In the genomic region with DNA sequence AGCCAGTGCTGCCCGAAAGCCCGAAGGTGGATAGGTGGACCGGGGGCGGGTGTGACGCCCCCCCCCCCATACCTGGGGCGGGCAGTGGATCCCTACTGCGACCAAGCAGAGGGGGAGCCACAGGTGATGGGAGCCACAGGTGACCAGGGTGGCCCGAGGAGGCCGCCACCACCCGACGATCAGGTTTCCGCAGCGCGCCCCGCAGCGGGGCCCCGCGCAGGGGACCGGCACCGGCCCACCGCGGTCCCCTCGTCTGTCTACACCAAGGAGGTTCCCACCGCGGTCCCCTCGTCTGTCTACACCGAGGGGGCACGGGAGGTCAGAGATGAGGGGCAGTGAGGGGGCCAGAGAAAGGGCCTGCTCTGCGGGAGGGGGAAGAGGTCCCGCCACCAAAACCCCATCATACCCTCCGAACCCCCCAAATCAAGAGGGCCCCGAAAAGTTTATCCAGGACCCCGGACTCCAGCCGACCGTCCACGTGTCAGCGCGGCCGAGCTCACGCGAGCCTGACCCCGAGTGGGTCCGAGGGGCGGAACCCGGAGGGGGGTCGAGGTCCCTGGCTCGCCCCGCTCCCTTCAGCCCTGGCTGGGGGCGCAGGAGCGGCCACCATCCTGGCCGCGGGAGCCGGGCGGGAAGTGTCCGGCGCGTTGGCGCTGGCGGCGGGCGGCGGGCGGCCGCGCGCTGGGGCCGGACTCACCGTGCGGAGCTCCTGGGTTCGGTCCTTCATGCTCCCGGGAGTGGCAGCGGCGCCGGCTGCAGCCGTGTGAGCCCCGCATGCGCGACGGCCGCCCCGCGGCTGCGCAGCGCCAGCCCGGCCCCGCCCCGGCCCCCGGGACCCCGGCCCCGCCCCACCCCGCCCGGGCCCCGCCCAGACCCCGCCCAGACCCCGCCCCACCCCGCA, we compare ENCODE assay signal across 9 cellular contexts. TPM values are rescaled to one million over a fixed set of nuclear protein-coding genes. Genes with fewer than 3 reads are reported as not detected.
DNase-seq lines count a peak whose midpoint lies in the region; ATAC-seq, FAIRE-seq and TF ChIP-seq lines count a peak whose summit lies in the region.
"Had no signal": no experiment of that assay in that cellular context is flagged by ENCODE, and none has a peak within 500 bp of the region (broad histone marks: within the 10 kb centered on the region; RNA-seq: fewer than 3 reads in every experiment).

A gene (minus strand): TSS at position 765 of the 901 bp plus-strand sequence. CDS start 38 bp downstream, at position 727.

- H3K36me3 ChIP-seq in KMS-11 (ENCODE audit: insufficient read depth) (no peaks in the 10 kb centered on the region), astrocyte (ENCODE audit: insufficient read depth, low read length) (peaks cover 9% of the 10 kb centered on the region), hepatocyte (replicated peaks; ENCODE audit: insufficient read depth, low read depth) (no peaks in the 10 kb centered on the region), sigmoid colon (no peaks in the 10 kb centered on the region)

- H3K9me3 Mint-ChIP-seq in astrocyte (ENCODE audit: unreplicated experiment): no peaks in the 10 kb centered on the region

- H3K27ac Mint-ChIP-seq in T-helper 17 cell: peak within 1 kb of the TSS; percentile 89
- no peak within 1 kb of the TSS for H3K27ac Mint-ChIP-seq in astrocyte (ENCODE audit: unreplicated experiment)

- H3K27ac ChIP-seq in KMS-11 (no peak within 1 kb of the TSS), astrocyte (ENCODE audit: low read depth, low read length) (peak within 1 kb of the TSS; percentile 95), hepatocyte (peak within 1 kb of the TSS; percentile 58), sigmoid colon (peak within 1 kb of the TSS; percentile 65 to 85 (median 76))

- no peaks in the 10 kb centered on the region for H4K20me1 ChIP-seq in KMS-11 (ENCODE audit: insufficient read depth)
- H4K20me1 ChIP-seq in astrocyte (ENCODE audit: insufficient read depth, low read length): peaks cover 42% of the 10 kb centered on the region
- peaks cover 3% of the 10 kb centered on the region for H4K20me1 ChIP-seq in hepatocyte (ENCODE audit: insufficient read depth, poor library complexity, severe bottlenecking)

- ATAC-seq in GM21515 (IDR thresholded peaks at IDR 0.05; ENCODE audit: unreplicated experiment) (peak; percentile 63), T-helper 17 cell (peak; percentile 74), GM21447 (IDR thresholded peaks at IDR 0.05; ENCODE audit: unreplicated experiment) (no peak)

- H3K36me3 Mint-ChIP-seq in T-helper 17 cell (ENCODE audit: low read depth) (no peaks in the 10 kb centered on the region), astrocyte (ENCODE audit: low read depth, unreplicated experiment) (no peaks in the 10 kb centered on the region)

- peak within 1 kb of the TSS; percentile 90 for H2AFZ ChIP-seq in KMS-11 (ENCODE audit: low read depth)
- peak within 1 kb of the TSS; percentile 14 for H2AFZ ChIP-seq in astrocyte (ENCODE audit: low read depth, low read length)
- peak within 1 kb of the TSS; percentile 76 for H2AFZ ChIP-seq in hepatocyte

- H3K4me1 Mint-ChIP-seq in T-helper 17 cell (peaks cover 18% of the 10 kb centered on the region), astrocyte (ENCODE audit: low read depth, unreplicated experiment) (peaks cover 20% of the 10 kb centered on the region)

- H3K27me3 ChIP-seq in KMS-11 (ENCODE audit: insufficient read depth, low read depth): no peaks in the 10 kb centered on the region
- no peaks in the 10 kb centered on the region for H3K27me3 ChIP-seq in astrocyte (ENCODE audit: insufficient read depth, low read length)
- no peaks in the 10 kb centered on the region for H3K27me3 ChIP-seq in hepatocyte
- no peaks in the 10 kb centered on the region for H3K27me3 ChIP-seq in sigmoid colon

- no peaks in the 10 kb centered on the region for H3K9me2 ChIP-seq in hepatocyte (replicated peaks; ENCODE audit: insufficient read depth)

- no peak for FAIRE-seq in astrocyte (lab: Jason Lieb, UNC)
- FAIRE-seq: endometrium had no signal

- H3K79me2 ChIP-seq in KMS-11 (ENCODE audit: insufficient read depth, low read depth) (peaks cover 28% of the 10 kb centered on the region), astrocyte (ENCODE audit: insufficient read depth, low read length) (peaks cover 52% of the 10 kb centered on the region), hepatocyte (peaks cover 39% of the 10 kb centered on the region)

- 2% methylated on average over 38 of the region's 96 CpGs for WGBS in hepatocyte (ENCODE audit: low lambda C conversion rate, missing lambda C conversion rate)
- WGBS in sigmoid colon, 2 donors: 1 to 2% methylated on average over 96 of the region's 96 CpGs

- H3K4me3 Mint-ChIP-seq in T-helper 17 cell (peak within 1 kb of the TSS; percentile 96), astrocyte (ENCODE audit: unreplicated experiment) (peak within 1 kb of the TSS; percentile 85)

- H3K9ac ChIP-seq in KMS-11 (peak within 1 kb of the TSS; percentile 77), astrocyte (ENCODE audit: low read length) (peak within 1 kb of the TSS; percentile 95)

- H3K4me2 ChIP-seq in KMS-11 (peak within 1 kb of the TSS; percentile 96), astrocyte (ENCODE audit: low read length) (peak within 1 kb of the TSS; percentile 91), hepatocyte (peak within 1 kb of the TSS; percentile 98)

- DNase-seq in D341Med (ENCODE audit: low spot score) (peak; percentile 99), T-helper 17 cell (peak; percentile 62 to 77 (median 73)), astrocyte (ENCODE audit: low read depth) (peak; percentile 34), hepatocyte (ENCODE audit: low spot score) (peak; percentile 92), sigmoid colon (peak; percentile 84)

- no peak for TF ChIP-seq CTCF in KMS-11 (conservative IDR thresholded peaks at IDR 0.05; ENCODE audit: low read depth, low read length)
- no peak for TF ChIP-seq CTCF in astrocyte (IDR thresholded peaks at IDR 0.05; ENCODE audit: insufficient read depth, low read depth, low read length)
- no peak for TF ChIP-seq CTCF in hepatocyte (IDR thresholded peaks at IDR 0.05; ENCODE audit: poor library complexity)
- no peak for TF ChIP-seq CTCF in sigmoid colon (IDR thresholded peaks at IDR 0.05)

- TF ChIP-seq POLR2A in sigmoid colon (IDR thresholded peaks at IDR 0.05): no peak

- H3K9me3 ChIP-seq in T-helper 17 cell (ENCODE audit: control insufficient read depth, low read length, poor library complexity, severe bottlenecking): no peaks in the 10 kb centered on the region
- no peaks in the 10 kb centered on the region for H3K9me3 ChIP-seq in astrocyte (ENCODE audit: insufficient read depth, low read depth, low read length)
- no peaks in the 10 kb centered on the region for H3K9me3 ChIP-seq in hepatocyte (ENCODE audit: low read depth)
- no peaks in the 10 kb centered on the region for H3K9me3 ChIP-seq in sigmoid colon

- H3K4me3 ChIP-seq in KMS-11 (IDR thresholded peaks at IDR 0.05; ENCODE audit: insufficient read depth, low read depth, low read length) (no peak within 1 kb of the TSS), astrocyte (ENCODE audit: insufficient read depth, low read depth, low read length) (peak within 1 kb of the TSS; percentile 88), hepatocyte (peak within 1 kb of the TSS; percentile 99), sigmoid colon (peak within 1 kb of the TSS; percentile 58 to 97 (median 86))

- no peak for TF ChIP-seq EP300 in sigmoid colon (IDR thresholded peaks at IDR 0.05)

- H3K27me3 Mint-ChIP-seq in T-helper 17 cell (no peaks in the 10 kb centered on the region), astrocyte (ENCODE audit: low read depth, unreplicated experiment) (peaks cover 12% of the 10 kb centered on the region)

- intact Hi-C loops in sigmoid colon (cut with DNase I): loop anchor here (2.0 to 5.0 kb wide), 3 partner anchors 20 to 52 kb away; a partner anchor contains a TSS

- peaks cover 40% of the 10 kb centered on the region for H3K4me1 ChIP-seq in KMS-11 (ENCODE audit: low read depth, poor library complexity, severe bottlenecking)
- H3K4me1 ChIP-seq in astrocyte (ENCODE audit: insufficient read depth, low read length): peaks cover 36% of the 10 kb centered on the region
- peaks cover 37% of the 10 kb centered on the region for H3K4me1 ChIP-seq in hepatocyte (ENCODE audit: insufficient read depth)
- peaks cover 0 to 60% (median 43%) of the 10 kb centered on the region in 4 donors for H3K4me1 ChIP-seq in sigmoid colon

RNA-seq across cellular contexts. Expression of the gene that starts here (rescaled TPM):
- total RNA-seq in T-helper 17 cell (10 to 100 TPM; 18.4 to 21.2 TPM), astrocyte (15.0 and 19.7 TPM in 2 replicates), hepatocyte (22.8 and 23.7 TPM in 2 replicates), sigmoid colon (10 to 100 TPM; 16.1 to 24.6 (median 19.8) TPM)
- polyA plus RNA-seq in hepatocyte (27.1 and 39.2 TPM in 2 replicates), sigmoid colon (1 to 10 TPM; 1.8 to 5.7 (median 2.4) TPM)

Comparison
In these comparisons a context has a peak if more than half of its experiments do, and no peak if none do; other contexts are left out.
1. DNase-seq: peak in every context shown above with its lines; median percentile 99 in D341Med; 92 in hepatocyte; 84 in sigmoid colon; 73 in T-helper 17 cell; 34 in astrocyte.
2. H2AFZ ChIP-seq: peak in every context shown above with its lines; median percentile 90 in KMS-11; 76 in hepatocyte; 14 in astrocyte.